14 cellular contexts compared by ENCODE assay signal in genomic region chr17:34645636-34646035, GRCh38.
DNase-seq lines count a peak whose midpoint lies in the region; TF ChIP-seq lines count a peak whose summit lies in the region.
"Had no signal": no experiment of that assay in that cellular context is flagged by ENCODE, and none has a peak within 500 bp of the region (broad histone marks: within the 10 kb centered on the region; RNA-seq: fewer than 3 reads in every experiment).

No MANE protein-coding gene starts in this region.

- peak overlapping the region in 3 of 5 experiments; percentile 20 to 89 (median 80) for H3K27ac Mint-ChIP-seq in brain

- no peaks in the 10 kb centered on the region for H3K36me3 Mint-ChIP-seq in brain

- peaks cover 0 to 7% (median 6%) of the 10 kb centered on the region in 5 experiments for H3K9me3 Mint-ChIP-seq in brain

- no peak for TF ChIP-seq CTCF in brain (conservative IDR thresholded peaks at IDR 0.05)

- DNase-seq in COR-L47 (lab: John Stamatoyannopoulos, UW) (peak; percentile 91), NCI-H1105 (lab: John Stamatoyannopoulos, UW) (peak; percentile 93), NCI-H345 (lab: John Stamatoyannopoulos, UW) (peak; percentile 95), mucosa of gallbladder (ENCODE audit: low spot score) (no peak), AG20443 (ENCODE audit: low spot score) (no peak), islet precursor cell (no peak)
- no peak for DNase-seq in activated T-cell treated with anti-CD3 and anti-CD28 coated beads, Interleukin-2, amount 50 U/mL, for 48 hours
- DNase-seq: dorsolateral prefrontal cortex; GOT3; MG63; NCI-H524 treated with DMSO at 0.1 percent for 48 hours; sigmoid colon; stimulated activated CD4-positive, alpha-beta T cell treated with anti-CD3 and anti-CD28 coated beads, Interleukin-2, amount 100 ng/mL, for 48 hours had no signal

- H3K4me1 Mint-ChIP-seq in brain: peaks cover 42% of the 10 kb centered on the region

- peaks cover 11% of the 10 kb centered on the region for H3K27me3 Mint-ChIP-seq in brain

- peak overlapping the region in 1 of 5 experiments; percentile 18 for H3K4me3 Mint-ChIP-seq in brain

Comparison
In these comparisons a context has a peak if more than half of its experiments do, and no peak if none do; other contexts are left out.
1. DNase-seq: peak in COR-L47 (single experiment), NCI-H1105 (single experiment) and NCI-H345 (single experiment); none in mucosa of gallbladder (single experiment), AG20443 (single experiment), islet precursor cell (single experiment) and activated T-cell treated with anti-CD3 and anti-CD28 coated beads, Interleukin-2, amount 50 U/mL, for 48 hours (0 of 2).